Comparison of ENCODE assay signal across 24 cellular contexts in genomic region chr5:78753093-78753531, GRCh38.
DNase-seq lines count a peak whose midpoint lies in the region; ATAC-seq, FAIRE-seq and TF ChIP-seq lines count a peak whose summit lies in the region.
"Had no signal": no experiment of that assay in that cellular context is flagged by ENCODE, and none has a peak within 500 bp of the region (broad histone marks: within the 10 kb centered on the region; RNA-seq: fewer than 3 reads in every experiment).

No MANE protein-coding gene starts in this region.

- H3K4me3 Mint-ChIP-seq in osteocyte (ENCODE audit: unreplicated experiment) = no peak overlapping the region
- H3K4me3 Mint-ChIP-seq: activated CD4-positive, alpha-beta T cell treated with anti-CD3 and anti-CD28 coated beads, Interleukin-2, amount 10 ng/mL, durations not matched to agents 24 days and 14 days; activated naive CD8-positive, alpha-beta T cell treated with anti-CD3 and anti-CD28 coated beads, Interleukin-2, amount 10 ng/mL, durations not matched to agents 7 days and 5 days; activated T-helper 17 cell treated with anti-CD3 and anti-CD28 coated beads, Interleukin-2, amount 50 U/mL, for 72 hours; memory B cell; naive thymus-derived CD4-positive, alpha-beta T cell; T-cell had no signal

- 92% methylated on average over 4 of the region's 4 CpGs; no CpG with 5 or more reads in 1 of the 2 experiments for WGBS in H1 (ENCODE audit: extremely low coverage in 1 of 2, insufficient coverage in 1 of 2, insufficient read length in 1 of 2, insufficient replicate concordance in 2 of 2, low coverage in 1 of 2, low lambda C conversion rate in 2 of 2, missing lambda C conversion rate in 1 of 2), 2 experiments

- no peak overlapping the region for H2AK5ac ChIP-seq in H1 (ENCODE audit: low read depth, low read length)

- FAIRE-seq in H1 (lab: Jason Lieb, UNC) = no peak
- FAIRE-seq: pancreas had no signal

- no peak overlapping the region for H2BK120ac ChIP-seq in H1 (replicated peaks; ENCODE audit: low read depth, low read length)

- no peaks in the 10 kb centered on the region for H4K20me1 ChIP-seq in H1 (replicated peaks in 1 of 2; ENCODE audit: control insufficient read depth in 1 of 2, insufficient read depth in 2 of 2, low read length in 2 of 2)

- no peak overlapping the region for H3K14ac ChIP-seq in H1 (ENCODE audit: insufficient read length)

- no peak overlapping the region for H3K27ac ChIP-seq in H1 (ENCODE audit: low read depth, low read length)
- H3K27ac ChIP-seq: gastrocnemius medialis, pancreas, sigmoid colon, thyroid gland had no signal

- H3K4me1 ChIP-seq in H1 (replicated peaks in 1 of 4; ENCODE audit: control insufficient read depth in 3 of 4, insufficient read depth in 4 of 4, low read length in 3 of 4) = no peaks in the 10 kb centered on the region
- H3K4me1 ChIP-seq: gastrocnemius medialis, pancreas, thyroid gland had no signal

- H3K23me2 ChIP-seq in H1 (ENCODE audit: low read depth, low read length) = no peaks in the 10 kb centered on the region

- H3K9ac ChIP-seq in H1 (replicated peaks in 1 of 4; ENCODE audit: extremely low read depth in 1 of 4, low read depth in 3 of 4, low read length in 3 of 4) = no peak overlapping the region

- H3K79me1 ChIP-seq in H1 (ENCODE audit: low read depth, low read length) = no peaks in the 10 kb centered on the region

- TF ChIP-seq EP300 in Ishikawa (IDR thresholded peaks at IDR 0.05; ENCODE audit: borderline replicate concordance) (no peak), H1 (IDR thresholded peaks at IDR 0.05; ENCODE audit: borderline replicate concordance in 1 of 2, low read depth in 2 of 2, low read length in 2 of 2) (no peak)

- POLR2A ChIA-PET in H1 (lab: Charles Lee; ENCODE audit: partially characterized antibody) = no interaction called here

- H2BK15ac ChIP-seq in H1 (ENCODE audit: low read length) = no peak overlapping the region

- no peak overlapping the region for H4K5ac ChIP-seq in H1 (ENCODE audit: insufficient read length, low read depth, low read length)

- CTCF ChIA-PET in H1 (lab: Charles Lee; ENCODE audit: partially characterized antibody) = interaction anchor here (0.9 to 1.1 kb wide), 2 partner anchors 9 to 380 kb away, joined by 4 to 5 read pairs; no protein-coding TSS in a partner anchor

- no peak overlapping the region for H2AFZ ChIP-seq in H1 (ENCODE audit: low read length)

- TF ChIP-seq CTCF in H1 (IDR thresholded peaks at IDR 0.05; ENCODE audit: control extremely low read depth in 1 of 3, insufficient read depth in 1 of 3, low read depth in 1 of 3, low read length in 3 of 3) = no peak
- no peak for TF ChIP-seq CTCF in osteocyte (IDR thresholded peaks at IDR 0.05)

- TF ChIP-seq RAD21 in Ishikawa (IDR thresholded peaks at IDR 0.05; ENCODE audit: low read depth) = no peak
- TF ChIP-seq RAD21 in H1 (IDR thresholded peaks at IDR 0.05 in 1 of 2, conservative IDR thresholded peaks at IDR 0.05 in 1 of 2; ENCODE audit: low read depth in 2 of 2, low read length in 2 of 2) = no peak

- DNase-seq in EH (ENCODE audit: low read depth) (peak; percentile 80), H1 (ENCODE audit: low read depth in 1 of 2, low spot score in 2 of 2) (no peak), osteocyte (ENCODE audit: extremely low spot score, unreplicated experiment) (peak; percentile 75), SHP77 (lab: John Stamatoyannopoulos, UW) (no peak), GDM1 (lab: John Stamatoyannopoulos, UW) (no peak), MG63 (no peak)
- DNase-seq: activated CD4-positive, alpha-beta T cell treated with anti-CD3 and anti-CD28 coated beads, Interleukin-2, amount 10 ng/mL, durations not matched to agents 24 days and 14 days; activated naive CD8-positive, alpha-beta T cell treated with anti-CD3 and anti-CD28 coated beads, Interleukin-2, amount 10 ng/mL, durations not matched to agents 7 days and 5 days; dermis blood vessel endothelial cell; gastrocnemius medialis; naive thymus-derived CD4-positive, alpha-beta T cell; NCI-H1930; NCI-H345; NCI-H82; pancreas; sigmoid colon; stimulated activated CD4-positive, alpha-beta T cell treated with anti-CD3 and anti-CD28 coated beads, Interleukin-1b, Interleukin-23, amount 100 ng/mL, for 48 hours; stimulated activated naive CD4-positive, alpha-beta T cell; T-cell; thyroid gland had no signal

- no peak overlapping the region for H3K4me2 ChIP-seq in H1 (ENCODE audit: insufficient read depth in 1 of 2, low read depth in 2 of 2, low read length in 2 of 2)

- no peak for TF ChIP-seq POLR2A in H1 (IDR thresholded peaks at IDR 0.05; ENCODE audit: control extremely low read depth in 1 of 2, low read depth in 2 of 2, low read length in 2 of 2)

- H3K4me1 Mint-ChIP-seq in osteocyte (ENCODE audit: unreplicated experiment) = peaks cover 83% of the 10 kb centered on the region
- H3K4me1 Mint-ChIP-seq: activated T-helper 17 cell treated with anti-CD3 and anti-CD28 coated beads, Interleukin-2, amount 50 U/mL, for 72 hours had no signal

- no peak overlapping the region for H2BK12ac ChIP-seq in H1 (ENCODE audit: low read depth, low read length)

- H3K79me2 ChIP-seq in H1 (ENCODE audit: control insufficient read depth in 1 of 2, insufficient read depth in 2 of 2, low read length in 2 of 2) = no peaks in the 10 kb centered on the region

- no peaks in the 10 kb centered on the region for H3K27me3 Mint-ChIP-seq in osteocyte (ENCODE audit: unreplicated experiment)
- H3K27me3 Mint-ChIP-seq: activated T-helper 17 cell treated with anti-CD3 and anti-CD28 coated beads, Interleukin-2, amount 50 U/mL, for 72 hours; memory B cell; T-cell had no signal

- H3K9me3 Mint-ChIP-seq in osteocyte (ENCODE audit: unreplicated experiment) = no peaks in the 10 kb centered on the region
- H3K9me3 Mint-ChIP-seq: activated CD4-positive, alpha-beta T cell treated with anti-CD3 and anti-CD28 coated beads, Interleukin-2, amount 10 ng/mL, durations not matched to agents 24 days and 14 days; activated naive CD8-positive, alpha-beta T cell treated with anti-CD3 and anti-CD28 coated beads, Interleukin-2, amount 10 ng/mL, durations not matched to agents 7 days and 5 days; activated T-helper 17 cell treated with anti-CD3 and anti-CD28 coated beads, Interleukin-2, amount 50 U/mL, for 72 hours; memory B cell; naive thymus-derived CD4-positive, alpha-beta T cell; T-cell had no signal

- H4K8ac ChIP-seq in H1 (ENCODE audit: extremely low read depth, insufficient read depth, low read length) = no peak overlapping the region

- H2BK5ac ChIP-seq in H1 (ENCODE audit: low read depth, low read length) = no peak overlapping the region

- H3K27me3 ChIP-seq in H1 (replicated peaks in 1 of 4; ENCODE audit: control insufficient read depth in 3 of 4, extremely low read depth in 1 of 4, insufficient read depth in 3 of 4, low read length in 3 of 4) (no peaks in the 10 kb centered on the region), MG63 (no peaks in the 10 kb centered on the region)
- H3K27me3 ChIP-seq: gastrocnemius medialis, pancreas, sigmoid colon, thyroid gland had no signal

- H3K18ac ChIP-seq in H1 (ENCODE audit: extremely low read depth, low read length) = no peak overlapping the region

- H3K4me3 ChIP-seq in H1 (ENCODE audit: extremely low read depth in 1 of 4, insufficient read depth in 2 of 4, low read depth in 3 of 4, low read length in 4 of 4) (no peak overlapping the region), MG63 (no peak overlapping the region)
- H3K4me3 ChIP-seq: gastrocnemius medialis, pancreas, sigmoid colon, thyroid gland had no signal

- H3K36me3 Mint-ChIP-seq in osteocyte (ENCODE audit: unreplicated experiment) = no peaks in the 10 kb centered on the region
- H3K36me3 Mint-ChIP-seq: activated naive CD8-positive, alpha-beta T cell treated with anti-CD3 and anti-CD28 coated beads, Interleukin-2, amount 10 ng/mL, durations not matched to agents 7 days and 5 days; T-cell had no signal

- ATAC-seq in GM19023 (IDR thresholded peaks at IDR 0.05; ENCODE audit: unreplicated experiment) = no peak
- ATAC-seq: activated T-helper 17 cell treated with anti-CD3 and anti-CD28 coated beads, Interleukin-2, amount 50 U/mL, for 72 hours; gastrocnemius medialis; naive thymus-derived CD4-positive, alpha-beta T cell; pancreas; T-cell had no signal

- H3K9me3 ChIP-seq in H1 (ENCODE audit: insufficient read depth in 2 of 2, low read depth in 1 of 2, low read length in 1 of 2) (no peaks in the 10 kb centered on the region), MG63 (no peaks in the 10 kb centered on the region)
- H3K9me3 ChIP-seq: gastrocnemius medialis, pancreas, sigmoid colon, thyroid gland had no signal

- peak overlapping the region; percentile 74 for H3K27ac Mint-ChIP-seq in osteocyte (ENCODE audit: unreplicated experiment)
- H3K27ac Mint-ChIP-seq: activated CD4-positive, alpha-beta T cell treated with anti-CD3 and anti-CD28 coated beads, Interleukin-2, amount 10 ng/mL, durations not matched to agents 24 days and 14 days; activated naive CD8-positive, alpha-beta T cell treated with anti-CD3 and anti-CD28 coated beads, Interleukin-2, amount 10 ng/mL, durations not matched to agents 7 days and 5 days; activated T-helper 17 cell treated with anti-CD3 and anti-CD28 coated beads, Interleukin-2, amount 50 U/mL, for 72 hours; memory B cell; naive thymus-derived CD4-positive, alpha-beta T cell; T-cell had no signal

- H3K36me3 ChIP-seq in H1 (ENCODE audit: control insufficient read depth in 2 of 4, insufficient read depth in 4 of 4, low read length in 3 of 4) (no peaks in the 10 kb centered on the region), MG63 (no peaks in the 10 kb centered on the region)
- H3K36me3 ChIP-seq: gastrocnemius medialis, pancreas, sigmoid colon, thyroid gland had no signal

- no peak overlapping the region for H4K91ac ChIP-seq in H1 (replicated peaks; ENCODE audit: insufficient read length, low read length)

- no peak overlapping the region for H3K4ac ChIP-seq in H1 (replicated peaks; ENCODE audit: insufficient read length, low read depth, low read length)

- H3K23ac ChIP-seq in H1 (ENCODE audit: insufficient read length) = no peak overlapping the region

- H2BK20ac ChIP-seq in H1 (ENCODE audit: low read length) = no peak overlapping the region

- no peak overlapping the region for H3K56ac ChIP-seq in H1 (replicated peaks; ENCODE audit: insufficient read length, low read depth, low read length)

TF ChIP-seq in Ishikawa, 13 proteins besides CTCF, POLR2A, EP300 and RAD21:
- TF ChIP-seq CEBPB (IDR thresholded peaks at IDR 0.05) = peak; percentile 8; the same call in 1 of the 2 replicates
- no peak for TF ChIP-seq CREB1 (IDR thresholded peaks at IDR 0.05; ENCODE audit: low read depth)

TF ChIP-seq in H1, 55 proteins besides CTCF, POLR2A, EP300 and RAD21:
- TF ChIP-seq TEAD4 (IDR thresholded peaks at IDR 0.05; ENCODE audit: low read depth, low read length) (no peak), CEBPB (IDR thresholded peaks at IDR 0.05; ENCODE audit: low read depth, low read length) (peak; percentile 26; the same call in 1 of the 2 replicates), RXRA (IDR thresholded peaks at IDR 0.05; ENCODE audit: insufficient read depth, low read depth, low read length) (no peak)

Comparison
In these comparisons a context has a peak if more than half of its experiments do, and no peak if none do; other contexts are left out.
1. DNase-seq: peak in EH (single experiment) and osteocyte (single experiment); none in H1 (0 of 2), SHP77 (0 of 2), GDM1 (single experiment) and MG63 (single experiment).